Comparison of ENCODE assay signal across 9 cellular contexts in the genomic region with DNA sequence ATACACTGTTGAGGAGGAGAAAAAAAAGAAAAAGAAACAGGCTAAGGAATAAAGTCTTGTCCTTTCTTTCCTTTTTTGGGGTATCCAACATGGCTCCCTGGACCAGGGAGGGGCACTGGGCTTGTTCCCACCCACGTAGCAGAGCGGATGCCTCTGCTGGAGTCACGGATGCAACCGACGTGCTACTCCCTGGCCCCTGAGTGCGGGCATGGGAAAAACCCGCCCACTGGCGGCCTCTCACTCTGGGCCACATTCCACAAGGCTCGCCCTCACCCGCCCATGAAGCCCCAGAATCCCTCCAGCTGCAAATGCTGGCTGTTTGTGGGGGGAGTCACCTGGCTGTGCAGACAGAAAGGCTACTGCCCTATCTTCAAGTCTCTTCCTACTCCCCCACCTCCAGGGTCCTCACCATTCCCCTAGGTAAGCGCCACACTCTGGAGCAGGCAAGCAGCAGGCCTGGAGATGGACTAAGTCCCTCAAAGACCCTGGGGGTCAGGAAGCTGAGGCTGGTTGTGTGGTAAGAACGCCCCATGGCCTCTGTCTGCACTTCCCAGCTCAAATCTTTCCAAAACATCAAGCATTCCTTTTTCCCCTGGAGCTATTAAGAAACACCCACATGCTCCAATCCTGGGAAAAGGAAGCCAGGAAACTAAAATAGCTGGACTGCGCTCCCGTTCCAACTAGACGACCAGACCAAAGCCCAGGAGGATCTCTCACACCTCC. TPM values are rescaled to one million over a fixed set of nuclear protein-coding genes. Genes with fewer than 3 reads are reported as not detected.
DNase-seq lines count a peak whose midpoint lies in the region; ATAC-seq, FAIRE-seq and TF ChIP-seq lines count a peak whose summit lies in the region.
"Had no signal": no experiment of that assay in that cellular context is flagged by ENCODE, and none has a peak within 500 bp of the region (broad histone marks: within the 10 kb centered on the region; RNA-seq: fewer than 3 reads in every experiment).

No MANE protein-coding gene starts in this region.

- peak overlapping the region; percentile 65; the same call in 1 of the 2 replicates for H3K9ac ChIP-seq in IMR-90 (ENCODE audit: low read depth, low read length)
- H3K9ac ChIP-seq in H1 (replicated peaks in 1 of 4; ENCODE audit: extremely low read depth in 1 of 4, low read depth in 3 of 4, low read length in 3 of 4): no peak overlapping the region

- H4K91ac ChIP-seq in IMR-90 (ENCODE audit: insufficient read depth, low read depth, low read length): peak overlapping the region; percentile 100
- no peak overlapping the region for H4K91ac ChIP-seq in H1 (replicated peaks; ENCODE audit: insufficient read length, low read length)

- peak; percentile 95 for DNase-seq in IMR-90
- no peak for DNase-seq in H1 (ENCODE audit: low read depth in 1 of 2, low spot score in 2 of 2)
- peak; percentile 42 for DNase-seq in mucosa of gallbladder (ENCODE audit: low spot score)
- no peak for DNase-seq in transverse colon
- no peak for DNase-seq in GF-D8 (lab: John Stamatoyannopoulos, UW)
- DNase-seq in NCI-H1105 (lab: John Stamatoyannopoulos, UW): no peak
- no peak for DNase-seq in NCI-H1930 (lab: John Stamatoyannopoulos, UW)
- DNase-seq: T-helper 2 cell had no signal

- H2AK9ac ChIP-seq in IMR-90 (replicated peaks; ENCODE audit: low read depth, low read length, poor library complexity): peak overlapping the region; percentile 99

- H3K18ac ChIP-seq in IMR-90 (ENCODE audit: low read depth, low read length): peak overlapping the region; percentile 85
- no peak overlapping the region for H3K18ac ChIP-seq in H1 (ENCODE audit: extremely low read depth, low read length)

- WGBS in IMR-90 (ENCODE audit: extremely low coverage in 2 of 2, insufficient read length in 1 of 2), 2 experiments: 26% methylated on average over 3 of the region's 15 CpGs; no CpG with 5 or more reads in 1 of the 2 experiments
- WGBS in H1 (ENCODE audit: extremely low coverage in 1 of 2, insufficient coverage in 1 of 2, insufficient read length in 1 of 2, insufficient replicate concordance in 2 of 2, low coverage in 1 of 2, low lambda C conversion rate in 2 of 2, missing lambda C conversion rate in 1 of 2), 2 experiments: 96% methylated on average over 15 of the region's 15 CpGs; no CpG with 5 or more reads in 1 of the 2 experiments
- WGBS in transverse colon (ENCODE audit: low coverage in 1 of 2), 2 donors: 57% methylated on average over 15 of the region's 15 CpGs; no CpG with 5 or more reads in 1 of the 2 donors

- no peak overlapping the region for H3K4me3 ChIP-seq in IMR-90 (ENCODE audit: insufficient read depth, low read depth, low read length)
- H3K4me3 ChIP-seq in H1 (ENCODE audit: extremely low read depth in 1 of 4, insufficient read depth in 2 of 4, low read depth in 3 of 4, low read length in 4 of 4): no peak overlapping the region
- H3K4me3 ChIP-seq in transverse colon: no peak overlapping the region

- TF ChIP-seq POLR2A in IMR-90 (IDR thresholded peaks at IDR 0.05; ENCODE audit: low read depth, low read length): no peak
- no peak for TF ChIP-seq POLR2A in H1 (IDR thresholded peaks at IDR 0.05; ENCODE audit: control extremely low read depth in 1 of 2, low read depth in 2 of 2, low read length in 2 of 2)
- TF ChIP-seq POLR2A in transverse colon (IDR thresholded peaks at IDR 0.05): no peak

- no peaks in the 10 kb centered on the region for H3K27me3 ChIP-seq in IMR-90 (ENCODE audit: control insufficient read depth, insufficient read depth, low read length)
- H3K27me3 ChIP-seq in H1 (replicated peaks in 1 of 4; ENCODE audit: control insufficient read depth in 3 of 4, extremely low read depth in 1 of 4, insufficient read depth in 3 of 4, low read length in 3 of 4): no peaks in the 10 kb centered on the region
- H3K27me3 ChIP-seq in transverse colon: no peaks in the 10 kb centered on the region

- peaks cover 30 to 94% of the 10 kb centered on the region in 2 experiments for H3K79me1 ChIP-seq in IMR-90 (ENCODE audit: low read depth in 1 of 2, low read length in 2 of 2)
- peaks cover 20% of the 10 kb centered on the region for H3K79me1 ChIP-seq in H1 (ENCODE audit: low read depth, low read length)

- H3K14ac ChIP-seq in IMR-90 (replicated peaks; ENCODE audit: low read depth, low read length): peak overlapping the region; percentile 100
- no peak overlapping the region for H3K14ac ChIP-seq in H1 (ENCODE audit: insufficient read length)

- H2BK120ac ChIP-seq in IMR-90 (ENCODE audit: low read depth, low read length): peak overlapping the region; percentile 87
- no peak overlapping the region for H2BK120ac ChIP-seq in H1 (replicated peaks; ENCODE audit: low read depth, low read length)

- CTCF ChIA-PET in IMR-90 (lab: Yijun Ruan, JAX): interaction anchor here (1.1 to 2.0 kb wide), 2 partner anchors 10 to 72 kb away, joined by 3 to 5 read pairs; no protein-coding TSS in a partner anchor
- CTCF ChIA-PET in H1 (lab: Charles Lee; ENCODE audit: partially characterized antibody): interaction anchor here (0.6 to 6.5 kb wide), 19 partner anchors 9 to 1072 kb away, joined by 3 to 81 read pairs (median 4); a partner anchor contains a TSS

- peak overlapping the region; percentile 91 for H3K27ac ChIP-seq in IMR-90 (ENCODE audit: insufficient read depth, low read length)
- H3K27ac ChIP-seq in H1 (ENCODE audit: low read depth, low read length): peak overlapping the region; percentile 43; the same call in 1 of the 2 replicates
- H3K27ac ChIP-seq in transverse colon: peak overlapping the region; percentile 82 to 90 (median 83)

- H3K4me2 ChIP-seq in IMR-90 (ENCODE audit: low read depth, low read length) (peak overlapping the region; percentile 59), H1 (ENCODE audit: insufficient read depth in 1 of 2, low read depth in 2 of 2, low read length in 2 of 2) (no peak overlapping the region)

- ATAC-seq in IMR-90 (ENCODE audit: low read depth) (peak; percentile 38), GM19397 (IDR thresholded peaks at IDR 0.05; ENCODE audit: unreplicated experiment) (no peak)

- peak; percentile 26 for TF ChIP-seq RAD21 in IMR-90 (IDR thresholded peaks at IDR 0.05; ENCODE audit: low read length)
- no peak for TF ChIP-seq RAD21 in H1 (IDR thresholded peaks at IDR 0.05 in 1 of 2, conservative IDR thresholded peaks at IDR 0.05 in 1 of 2; ENCODE audit: low read depth in 2 of 2, low read length in 2 of 2)

- H2BK5ac ChIP-seq in IMR-90 (ENCODE audit: low read depth, low read length, poor library complexity, severe bottlenecking) (peak overlapping the region; percentile 98), H1 (ENCODE audit: low read depth, low read length) (peak overlapping the region; percentile 20; the same call in 1 of the 2 replicates)

- TF ChIP-seq EP300 in H1 (IDR thresholded peaks at IDR 0.05; ENCODE audit: borderline replicate concordance in 1 of 2, low read depth in 2 of 2, low read length in 2 of 2) (no peak), transverse colon (IDR thresholded peaks at IDR 0.05; ENCODE audit: low read depth) (no peak)

- peaks cover 37% of the 10 kb centered on the region for H3K9me1 ChIP-seq in IMR-90 (ENCODE audit: insufficient read depth, low read length)

- no peak overlapping the region for H2BK12ac ChIP-seq in H1 (ENCODE audit: low read depth, low read length)

- H2AFZ ChIP-seq in IMR-90 (replicated peaks; ENCODE audit: low read length, poor library complexity) (peak overlapping the region; percentile 69), H1 (ENCODE audit: low read length) (no peak overlapping the region)

- peak overlapping the region; percentile 100 for H3K4ac ChIP-seq in IMR-90 (ENCODE audit: low read depth, low read length)
- H3K4ac ChIP-seq in H1 (replicated peaks; ENCODE audit: insufficient read length, low read depth, low read length): no peak overlapping the region

- H3K36me3 ChIP-seq in IMR-90 (ENCODE audit: control insufficient read depth, insufficient read depth, low read length) (peaks cover 53% of the 10 kb centered on the region), H1 (ENCODE audit: control insufficient read depth in 2 of 4, insufficient read depth in 4 of 4, low read length in 3 of 4) (peaks cover 14 to 53% (median 34%) of the 10 kb centered on the region in 4 experiments), transverse colon (peaks cover 0 to 27% (median 16%) of the 10 kb centered on the region in 4 donors)

- FAIRE-seq in H1 (lab: Jason Lieb, UNC): no peak

- H3K56ac ChIP-seq in IMR-90 (ENCODE audit: extremely low read depth, insufficient read depth, low read length) (peak overlapping the region; percentile 93), H1 (replicated peaks; ENCODE audit: insufficient read length, low read depth, low read length) (no peak overlapping the region)

- H3K4me1 ChIP-seq in IMR-90 (ENCODE audit: control insufficient read depth, insufficient read depth, low read length) (peaks cover 50% of the 10 kb centered on the region), H1 (replicated peaks in 1 of 4; ENCODE audit: control insufficient read depth in 3 of 4, insufficient read depth in 4 of 4, low read length in 3 of 4) (peaks cover 0 to 15% (median 4%) of the 10 kb centered on the region in 4 experiments; a peak in 5 of 7 replicates), transverse colon (peaks cover 42 to 59% (median 52%) of the 10 kb centered on the region in 4 donors)

- H2AK5ac ChIP-seq in IMR-90 (ENCODE audit: low read depth, low read length) (peak overlapping the region; percentile 99), H1 (ENCODE audit: low read depth, low read length) (no peak overlapping the region)

- dilution Hi-C loops in IMR-90 (cut with HindIII; ENCODE audit: low sequenced_read_pairs, unreplicated experiment): no loop called here

- H3K23me2 ChIP-seq in H1 (ENCODE audit: low read depth, low read length): no peaks in the 10 kb centered on the region

- TF ChIP-seq CTCF in IMR-90 (conservative IDR thresholded peaks at IDR 0.05; ENCODE audit: low read depth, low read length) (no peak), H1 (IDR thresholded peaks at IDR 0.05; ENCODE audit: control extremely low read depth in 1 of 3, insufficient read depth in 1 of 3, low read depth in 1 of 3, low read length in 3 of 3) (no peak), transverse colon (IDR thresholded peaks at IDR 0.05) (no peak)

- no peaks in the 10 kb centered on the region for H3K9me3 ChIP-seq in IMR-90 (ENCODE audit: control insufficient read depth, insufficient read depth, low read length)
- H3K9me3 ChIP-seq in H1 (ENCODE audit: insufficient read depth in 2 of 2, low read depth in 1 of 2, low read length in 1 of 2): no peaks in the 10 kb centered on the region
- H3K9me3 ChIP-seq in transverse colon: no peaks in the 10 kb centered on the region

- POLR2A ChIA-PET in IMR-90 (lab: Charles Lee; ENCODE audit: unreplicated experiment) (interaction anchor here (0.5 kb wide), 1 partner anchor 51 kb away, joined by 3 read pairs; no protein-coding TSS in a partner anchor), H1 (lab: Charles Lee; ENCODE audit: partially characterized antibody) (interaction anchor here (0.5 to 5.0 kb wide), 11 partner anchors 11 to 129 kb away, joined by 3 to 21 read pairs (median 3); a partner anchor contains a TSS)

- H3K79me2 ChIP-seq in H1 (ENCODE audit: control insufficient read depth in 1 of 2, insufficient read depth in 2 of 2, low read length in 2 of 2): peaks cover 0 to 11% of the 10 kb centered on the region in 2 experiments; a peak in 2 of 4 replicates

- H2BK15ac ChIP-seq in IMR-90 (ENCODE audit: low read depth, low read length) (peak overlapping the region; percentile 99; the same call in 2 of the 3 replicates), H1 (ENCODE audit: low read length) (no peak overlapping the region)

- peak overlapping the region; percentile 88 for H2BK20ac ChIP-seq in IMR-90 (ENCODE audit: low read depth, low read length)
- no peak overlapping the region for H2BK20ac ChIP-seq in H1 (ENCODE audit: low read length)

- H4K8ac ChIP-seq in IMR-90 (ENCODE audit: low read depth in 2 of 2, low read length in 2 of 2) (peak overlapping the region; percentile 93 to 99), H1 (ENCODE audit: extremely low read depth, insufficient read depth, low read length) (no peak overlapping the region)

- no TSS peak for BruUV-seq in IMR-90 (replicated peaks; lab: Mats Ljungman, UMichigan)

- intact Hi-C loops in IMR-90 (cut with micrococcal nuclease) (loop anchor here (5.0 kb wide), 3 partner anchors 53 to 143 kb away; a partner anchor contains a TSS), transverse colon (cut with DNase I; ENCODE audit: low total_unique reads) (loop anchor here (5.0 to 10.0 kb wide), 2 partner anchors 75 to 307 kb away; no protein-coding TSS in a partner anchor)

- H4K20me1 ChIP-seq in IMR-90 (ENCODE audit: insufficient read depth, low read length): peaks cover 82% of the 10 kb centered on the region
- peaks cover 37 to 45% of the 10 kb centered on the region in 2 experiments for H4K20me1 ChIP-seq in H1 (replicated peaks in 1 of 2; ENCODE audit: control insufficient read depth in 1 of 2, insufficient read depth in 2 of 2, low read length in 2 of 2)

- in situ Hi-C loops in IMR-90 (cut with MboI; ENCODE audit: low sequenced_read_pairs): loop anchor here (10.0 kb wide), 1 partner anchor 135 kb away; no protein-coding TSS in a partner anchor
- in situ Hi-C loops in transverse colon (cut with MboI; ENCODE audit: low pct_ligation_motif_present in 1 of 4, low pct_unique_long_range_greater_than_20kb in 1 of 4, low sequenced_read_pairs in 3 of 4): loop anchor here in 1 of 4 donors (25.0 kb wide), 1 partner anchor 187 kb away; a partner anchor contains a TSS

- H4K5ac ChIP-seq in IMR-90 (ENCODE audit: low read depth, low read length) (peak overlapping the region; percentile 90), H1 (ENCODE audit: insufficient read length, low read depth, low read length) (no peak overlapping the region)

- H3K23ac ChIP-seq in IMR-90 (ENCODE audit: low read depth, low read length): peak overlapping the region; percentile 97
- no peak overlapping the region for H3K23ac ChIP-seq in H1 (ENCODE audit: insufficient read length)

RNA-seq across cellular contexts. Expression of a gene that starts 17.8 kb away (rescaled TPM):
- total RNA-seq in IMR-90 (2012; rRNA removed) (0.18 TPM in 1 of 2 replicates, not detected in the other), mucosa of gallbladder (2.0 TPM), transverse colon (not detected)
- polyA plus RNA-seq in IMR-90 (2012; rRNA removed) (0.12 and 0.16 TPM in 2 replicates), H1 (2011; rRNA removed) (47.6 and 67.5 TPM in 2 replicates)
- polyA plus RNA-seq in IMR-90 (2012; cell fraction: cytosol; rRNA removed): 0.08 and 0.09 TPM in 2 replicates
- 0.78 and 1.2 TPM in 2 replicates for polyA plus RNA-seq in IMR-90 (2012; cell fraction: nucleus; rRNA removed; ENCODE audit: low replicate concordance)
- total RNA-seq in H1 (2021; fragmentation: NEBNext Ultra II Directional; extraction: Animal tissue kit (Norgen Biotek cat#: 25700)): 30.2 and 30.9 TPM in 2 replicates
- 24.1 TPM for polyA plus RNA-seq in H1 (2011; cell fraction: cytosol; rRNA removed)
- 51.8 TPM for polyA plus RNA-seq in H1 (2011; cell fraction: nucleus; rRNA removed)
- 25.8 to 35.8 TPM (median 34.5 TPM) in 4 replicates for polyA plus RNA-seq in H1 (2012, experiment 1 of 2)
- 44.5 TPM for polyA plus RNA-seq in H1 (2012, experiment 2 of 2)
- polyA plus RNA-seq in H1 (2013, experiment 1 of 2): 39.3 TPM
- 42.0 TPM for polyA plus RNA-seq in H1 (2013, experiment 2 of 2)
- 25.4 and 38.4 TPM in 2 replicates for polyA minus RNA-seq in H1 (2011; rRNA and poly(A)+ RNA removed)
- 11.8 TPM for polyA minus RNA-seq in H1 (2011; cell fraction: cytosol; rRNA and poly(A)+ RNA removed)
- 14.0 TPM for polyA minus RNA-seq in H1 (2011; cell fraction: nucleus; rRNA and poly(A)+ RNA removed)

RNA-seq across cellular contexts. Expression of a gene that starts 49.3 kb away (rescaled TPM):
- 5.9 and 7.2 TPM in 2 replicates for total RNA-seq in IMR-90 (2012; rRNA removed)
- polyA plus RNA-seq in IMR-90 (2012; rRNA removed): 25.1 and 29.6 TPM in 2 replicates
- polyA plus RNA-seq in IMR-90 (2012; cell fraction: cytosol; rRNA removed): 17.9 and 34.4 TPM in 2 replicates
- polyA plus RNA-seq in IMR-90 (2012; cell fraction: nucleus; rRNA removed; ENCODE audit: low replicate concordance): 19.2 and 47.3 TPM in 2 replicates
- total RNA-seq in H1 (2021; fragmentation: NEBNext Ultra II Directional; extraction: Animal tissue kit (Norgen Biotek cat#: 25700)): 107 and 111 TPM in 2 replicates
- polyA plus RNA-seq in H1 (2011; rRNA removed): 37.5 and 65.9 TPM in 2 replicates
- polyA plus RNA-seq in H1 (2011; cell fraction: cytosol; rRNA removed): 27.5 TPM
- 90.3 TPM for polyA plus RNA-seq in H1 (2011; cell fraction: nucleus; rRNA removed)
- polyA plus RNA-seq in H1 (2012, experiment 1 of 2): 38.0 to 79.1 TPM (median 69.0 TPM) in 4 replicates
- 38.3 TPM for polyA plus RNA-seq in H1 (2012, experiment 2 of 2)
- 77.9 TPM for polyA plus RNA-seq in H1 (2013, experiment 1 of 2)
- polyA plus RNA-seq in H1 (2013, experiment 2 of 2): 64.5 TPM
- polyA minus RNA-seq in H1 (2011; rRNA and poly(A)+ RNA removed): 117 and 119 TPM in 2 replicates
- 145 TPM for polyA minus RNA-seq in H1 (2011; cell fraction: cytosol; rRNA and poly(A)+ RNA removed)
- 87.8 TPM for polyA minus RNA-seq in H1 (2011; cell fraction: nucleus; rRNA and poly(A)+ RNA removed)
- 32.4 TPM for total RNA-seq in mucosa of gallbladder
- 10 to 100 TPM in 1 of 4 donors, 1 to 10 TPM in 3; 2.2 to 16.3 (median 4.7) TPM for total RNA-seq in transverse colon

Comparison
In these comparisons a context has a peak if more than half of its experiments do, and no peak if none do; other contexts are left out.
1. DNase-seq: peak in IMR-90 (single experiment) and mucosa of gallbladder (single experiment); none in H1 (0 of 2), transverse colon (single experiment), GF-D8 (single experiment), NCI-H1105 (single experiment) and NCI-H1930 (0 of 2).
2. RNA of a gene that starts 17.8 kb away (total RNA-seq): 30.2 to 30.9 TPM in H1; 2.0 TPM in mucosa of gallbladder (single experiment), 0.18 TPM in IMR-90 and not detected in transverse colon; every median in the first group is over 10 times any median in the second.
3. Peak in every context shown above with its lines, with median percentiles within 50 percentile points of each other: H3K27ac ChIP-seq.